29 cellular contexts compared by ENCODE assay signal in the genomic region with DNA sequence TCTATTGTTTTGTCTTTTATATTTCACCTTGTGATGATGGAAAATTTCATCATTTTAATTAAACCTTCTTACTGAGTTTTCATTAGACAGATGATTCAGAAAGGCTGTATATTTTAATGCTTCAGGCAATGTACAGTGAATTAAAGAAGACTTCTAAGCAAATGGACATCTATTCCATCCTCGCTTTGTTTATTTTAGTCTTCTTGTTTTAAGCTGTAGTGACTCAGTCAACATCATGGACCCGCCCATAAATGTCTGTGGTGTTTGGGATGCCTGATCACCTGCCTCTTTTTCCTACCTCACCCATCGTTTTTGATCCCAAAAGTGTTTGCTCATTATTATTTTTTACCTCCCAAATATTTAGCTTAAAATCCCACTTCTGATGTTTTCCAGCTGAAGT. TPM values are rescaled to one million over a fixed set of nuclear protein-coding genes. Genes with fewer than 3 reads are reported as not detected.
"Had no signal": no experiment of that assay in that cellular context is flagged by ENCODE, and none has a peak within 500 bp of the region (broad histone marks: within the 10 kb centered on the region; RNA-seq: fewer than 3 reads in every experiment).

No MANE protein-coding gene starts in this region.

- H3K4me3 ChIP-seq: coronary artery, gastrocnemius medialis, lower lobe of right lung, mucosa of descending colon, pancreas, right lobe of liver, suprapubic skin, transverse colon, upper lobe of right lung, uterus had no signal

- H3K4me1 ChIP-seq: gastrocnemius medialis, lower lobe of right lung, pancreas, right lobe of liver, suprapubic skin, transverse colon, upper lobe of right lung, uterus had no signal

- DNase-seq: dermis blood vessel endothelial cell; effector memory CD4-positive, alpha-beta T cell; erythroblast; foreskin fibroblast; gastrocnemius medialis; head of caudate nucleus; left ventricle myocardium superior; lower lobe of right lung; mesenchymal stem cell; mucosa of descending colon; naive B cell; pancreas; right lobe of liver; small intestine; stimulated activated CD4-positive, alpha-beta T cell treated with anti-CD3 and anti-CD28 coated beads, Interleukin-15, amount 100 ng/mL, for 24 hours; stimulated activated CD4-positive, alpha-beta T cell treated with anti-CD3 and anti-CD28 coated beads, Interleukin-2, amount 100 ng/mL, for 48 hours; stimulated activated naive B cell treated with anti-CD40 and anti-IgM and Interleukin-4, amounts not matched to agents 10 μg/mL and 1 μg/mL and 100 μg/mL, for 72 hours; transverse colon; upper lobe of right lung; uterus had no signal

- H3K4me1 Mint-ChIP-seq: neural crest cell had no signal

- H3K36me3 ChIP-seq: gastrocnemius medialis, lower lobe of right lung, neutrophil, pancreas, suprapubic skin, transverse colon, upper lobe of right lung, uterus had no signal

- H3K4me3 Mint-ChIP-seq: mesothelial cell of epicardium; naive B cell; natural killer cell treated with Interleukin-12 subunit alpha and Interleukin-12 subunit beta and Interleukin-15 and Interleukin-18, amount 100 ng/mL, for 72 hours; neural crest cell; stimulated activated naive B cell treated with anti-CD40 and anti-IgM and Interleukin-4, amounts not matched to agents 10 μg/mL and 1 μg/mL and 100 μg/mL, for 72 hours; stimulated activated naive CD8-positive, alpha-beta T cell treated with anti-CD3 and anti-CD28 coated beads, Interleukin-15, Interleukin-2, amounts not matched to agents 100 ng/mL and 50 ng/mL, for 24 hours had no signal

- H3K9me3 ChIP-seq: gastrocnemius medialis, lower lobe of right lung, mucosa of descending colon, neutrophil, pancreas, right lobe of liver, suprapubic skin, transverse colon, upper lobe of right lung, uterus had no signal

- H3K27ac Mint-ChIP-seq: mesothelial cell of epicardium; naive B cell; natural killer cell treated with Interleukin-12 subunit alpha and Interleukin-12 subunit beta and Interleukin-15 and Interleukin-18, amount 100 ng/mL, for 72 hours; stimulated activated naive B cell treated with anti-CD40 and anti-IgM and Interleukin-4, amounts not matched to agents 10 μg/mL and 1 μg/mL and 100 μg/mL, for 72 hours; stimulated activated naive CD8-positive, alpha-beta T cell treated with anti-CD3 and anti-CD28 coated beads, Interleukin-15, Interleukin-2, amounts not matched to agents 100 ng/mL and 50 ng/mL, for 24 hours had no signal

- H3K27me3 Mint-ChIP-seq: naive B cell; stimulated activated naive B cell treated with anti-CD40 and anti-IgM and Interleukin-4, amounts not matched to agents 10 μg/mL and 1 μg/mL and 100 μg/mL, for 72 hours; stimulated activated naive CD8-positive, alpha-beta T cell treated with anti-CD3 and anti-CD28 coated beads, Interleukin-15, Interleukin-2, amounts not matched to agents 100 ng/mL and 50 ng/mL, for 24 hours had no signal

- FAIRE-seq: endothelial cell of umbilical vein, keratinocyte, pancreas, small intestine had no signal

- H3K9me3 Mint-ChIP-seq: mesothelial cell of epicardium; natural killer cell treated with Interleukin-12 subunit alpha and Interleukin-12 subunit beta and Interleukin-15 and Interleukin-18, amount 100 ng/mL, for 72 hours; neural crest cell; stimulated activated naive B cell treated with anti-CD40 and anti-IgM and Interleukin-4, amounts not matched to agents 10 μg/mL and 1 μg/mL and 100 μg/mL, for 72 hours; stimulated activated naive CD8-positive, alpha-beta T cell treated with anti-CD3 and anti-CD28 coated beads, Interleukin-15, Interleukin-2, amounts not matched to agents 100 ng/mL and 50 ng/mL, for 24 hours had no signal

- H3K36me3 Mint-ChIP-seq: mesothelial cell of epicardium; natural killer cell treated with Interleukin-12 subunit alpha and Interleukin-12 subunit beta and Interleukin-15 and Interleukin-18, amount 100 ng/mL, for 72 hours had no signal

- ATAC-seq: gastrocnemius medialis; left ventricle myocardium superior; lower lobe of right lung; mucosa of descending colon; natural killer cell treated with Interleukin-12 subunit alpha and Interleukin-12 subunit beta and Interleukin-15 and Interleukin-18, amount 100 ng/mL, for 72 hours; pancreas; right lobe of liver; stimulated activated naive B cell treated with anti-CD40 and anti-IgM and Interleukin-4, amounts not matched to agents 10 μg/mL and 1 μg/mL and 100 μg/mL, for 72 hours; upper lobe of right lung had no signal

- H3K27ac ChIP-seq: coronary artery, gastrocnemius medialis, lower lobe of right lung, neutrophil, pancreas, right lobe of liver, suprapubic skin, transverse colon, upper lobe of right lung, uterus had no signal

- H3K27me3 ChIP-seq: gastrocnemius medialis, neutrophil, pancreas, right lobe of liver, suprapubic skin, transverse colon, upper lobe of right lung, uterus had no signal

RNA-seq across cellular contexts. Expression of a gene that starts 43.1 kb away (rescaled TPM):
- total RNA-seq: endothelial cell of umbilical vein had no signal
